In genomic region chr14:105882011-105882410, GRCh38 we compare ENCODE assay signal across 8 cellular contexts.
DNase-seq lines count a peak whose midpoint lies in the region; ATAC-seq and TF ChIP-seq lines count a peak whose summit lies in the region.
"Not testable (repeated sequence)": the region's sequence is repeated elsewhere in the genome, so short reads cannot be mapped to it uniquely, and the experiment has no call there.

No MANE protein-coding gene starts in this region.

- not testable (repeated sequence) for H3K4me1 Mint-ChIP-seq in CD14-positive monocyte; activated T-cell treated with anti-CD3 and anti-CD28 coated beads, Interleukin-2, amount 50 U/mL, for 24 hours (ENCODE audit: low read depth); chondrocyte (ENCODE audit: low read depth); mesothelial cell of epicardium

- WGBS in right cardiac atrium, result 69% methylated on average over 10 of the region's 10 CpGs

- TF ChIP-seq POLR2A in Peyer's patch (IDR thresholded peaks at IDR 0.05), result not testable (repeated sequence)

- not testable (repeated sequence) for H3K4me3 Mint-ChIP-seq in CD14-positive monocyte; activated T-cell treated with anti-CD3 and anti-CD28 coated beads, Interleukin-2, amount 50 U/mL, for 24 hours; chondrocyte (ENCODE audit: unreplicated experiment); mesothelial cell of epicardium

- not testable (repeated sequence) for H3K27me3 ChIP-seq in Peyer's patch; right cardiac atrium (ENCODE audit: control insufficient read depth, insufficient read depth); upper lobe of right lung

- H3K9me3 Mint-ChIP-seq in CD14-positive monocyte; activated T-cell treated with anti-CD3 and anti-CD28 coated beads, Interleukin-2, amount 50 U/mL, for 24 hours: not testable (repeated sequence)
- peaks cover 15% of the 10 kb centered on the region for H3K9me3 Mint-ChIP-seq in chondrocyte (ENCODE audit: low read depth)
- peaks cover 17% of the 10 kb centered on the region for H3K9me3 Mint-ChIP-seq in mesothelial cell of epicardium

- TF ChIP-seq CTCF in CD14-positive monocyte (IDR thresholded peaks at IDR 0.05); Peyer's patch (IDR thresholded peaks at IDR 0.05); chondrocyte (IDR thresholded peaks at IDR 0.05); mesothelial cell of epicardium (IDR thresholded peaks at IDR 0.05; ENCODE audit: unreplicated experiment); upper lobe of right lung (IDR thresholded peaks at IDR 0.05): not testable (repeated sequence)

- not testable (repeated sequence) for H3K36me3 ChIP-seq in Peyer's patch, upper lobe of right lung

- not testable (repeated sequence) for H3K4me1 ChIP-seq in Peyer's patch; right cardiac atrium (ENCODE audit: control insufficient read depth, insufficient read depth, low read length); upper lobe of right lung

- H3K27ac ChIP-seq in Peyer's patch; right cardiac atrium (ENCODE audit: low read length); upper lobe of right lung: not testable (repeated sequence)

- not testable (repeated sequence) for H3K4me3 ChIP-seq in Peyer's patch; right cardiac atrium (ENCODE audit: low read length); upper lobe of right lung

- H3K27me3 Mint-ChIP-seq in CD14-positive monocyte (ENCODE audit: low read depth in 3 of 3), result peaks cover 31 to 51% (median 32%) of the 10 kb centered on the region in 3 donors
- peaks cover 15% of the 10 kb centered on the region for H3K27me3 Mint-ChIP-seq in activated T-cell treated with anti-CD3 and anti-CD28 coated beads, Interleukin-2, amount 50 U/mL, for 24 hours
- not testable (repeated sequence) for H3K27me3 Mint-ChIP-seq in chondrocyte (ENCODE audit: low read depth); mesothelial cell of epicardium (ENCODE audit: low read depth)

- not testable (repeated sequence) for ATAC-seq in right cardiac atrium, upper lobe of right lung

- DNase-seq in CD14-positive monocyte (ENCODE audit: low spot score) (peak; percentile 42), Peyer's patch (peak in 2 of 3 donors; percentile 8 to 33), chondrocyte (ENCODE audit: low spot score) (peak; percentile 63), right cardiac atrium (peak; percentile 3 to 42 (median 29)), mesothelial cell of epicardium (ENCODE audit: low spot score in 2 of 2, unreplicated experiment in 2 of 2) (peak; percentile 2 to 14), upper lobe of right lung (peak; percentile 48)
- DNase-seq in activated T-cell treated with anti-CD3 and anti-CD28 coated beads, Interleukin-2, amount 50 U/mL, for 24 hours, result peak; percentile 16
- DNase-seq in stimulated activated CD8-positive, alpha-beta memory T cell treated with anti-CD3 and anti-CD28 coated beads, Interleukin-4, amount 100 ng/mL, for 48 hours, result peak; percentile 9

- not testable (repeated sequence) for H3K27ac Mint-ChIP-seq in CD14-positive monocyte; activated T-cell treated with anti-CD3 and anti-CD28 coated beads, Interleukin-2, amount 50 U/mL, for 24 hours; chondrocyte (ENCODE audit: unreplicated experiment); mesothelial cell of epicardium

- intact Hi-C loops in CD14-positive monocyte (cut with micrococcal nuclease); right cardiac atrium (cut with DNase I); upper lobe of right lung (cut with DNase I): not testable (repeated sequence)

- not testable (repeated sequence) for H3K9me3 ChIP-seq in Peyer's patch; right cardiac atrium (ENCODE audit: control insufficient read depth, low read length); upper lobe of right lung

- H3K36me3 Mint-ChIP-seq in CD14-positive monocyte; activated T-cell treated with anti-CD3 and anti-CD28 coated beads, Interleukin-2, amount 50 U/mL, for 24 hours (ENCODE audit: low read depth); chondrocyte (ENCODE audit: low read depth); mesothelial cell of epicardium: not testable (repeated sequence)

Comparison
In these comparisons a context has a peak if more than half of its experiments do, and no peak if none do; other contexts are left out.
1. DNase-seq: peak in every context shown above with its lines; median percentile 63 in chondrocyte; 48 in upper lobe of right lung; 42 in CD14-positive monocyte; 29 in right cardiac atrium; 20 in Peyer's patch; 16 in activated T-cell treated with anti-CD3 and anti-CD28 coated beads, Interleukin-2, amount 50 U/mL, for 24 hours; 9 in stimulated activated CD8-positive, alpha-beta memory T cell treated with anti-CD3 and anti-CD28 coated beads, Interleukin-4, amount 100 ng/mL, for 48 hours; 8 in mesothelial cell of epicardium.